Comparison of ENCODE assay signal across 23 cellular contexts in genomic region chr5:50824109-50824508, GRCh38.
"Had no signal": no experiment of that assay in that cellular context is flagged by ENCODE, and none has a peak within 500 bp of the region (broad histone marks: within the 10 kb centered on the region; RNA-seq: fewer than 3 reads in every experiment).

No MANE protein-coding gene starts in this region.

- H3K36me3 ChIP-seq: prostate gland had no signal

- DNase-seq: activated CD4-positive, alpha-beta T cell treated with anti-CD3 and anti-CD28 coated beads for 1 hour; activated CD4-positive, alpha-beta T cell treated with anti-CD3 and anti-CD28 coated beads, Interleukin-2, amount 50 U/mL, for 1 hour; activated CD8-positive, alpha-beta memory T cell treated with anti-CD3 and anti-CD28 coated beads, Interleukin-2, amount 50 U/mL, for 48 hours; activated gamma-delta T cell treated with Interleukin-2 at 50 U/mL for 16 hours; anterior cingulate cortex; body of pancreas; effector CD8-positive, alpha-beta T cell; erythroblast; foreskin fibroblast; heart right ventricle; left colon; lower lobe of right lung; mesendoderm; mucosa of descending colon; spleen; stimulated activated CD4-positive, alpha-beta T cell treated with anti-CD3 and anti-CD28 coated beads, Interleukin-4, amount 100 ng/mL, for 1 hour; stimulated activated naive CD8-positive, alpha-beta T cell treated with anti-CD3 and anti-CD28 coated beads, Interleukin-15, amount 100 ng/mL, for 72 hours; T-helper 9 cell; tibial artery had no signal

- H3K4me1 Mint-ChIP-seq: stimulated activated naive CD8-positive, alpha-beta T cell treated with anti-CD3 and anti-CD28 coated beads, Interleukin-15, amount 100 ng/mL, for 72 hours had no signal

- FAIRE-seq: keratinocyte had no signal

- H3K9me3 Mint-ChIP-seq: activated T-helper 1 cell treated with anti-CD3 and anti-CD28 coated beads, Interleukin-12 subunit alpha, Interleukin-12 subunit beta, Interleukin-2, Interleukin-4 antibody, amounts not matched to agents 30 ng/mL and 10 ng/mL and 1 ng/mL, durations not matched to agents 14 hours and 24 hours and 36 hours; stimulated activated naive CD8-positive, alpha-beta T cell treated with anti-CD3 and anti-CD28 coated beads, Interleukin-15, amount 100 ng/mL, for 72 hours had no signal

- H3K4me3 ChIP-seq: body of pancreas, cardiac muscle cell, heart right ventricle, lower lobe of right lung, mucosa of descending colon, prostate gland, spleen, tibial artery had no signal

- H3K4me3 Mint-ChIP-seq: activated T-helper 1 cell treated with anti-CD3 and anti-CD28 coated beads, Interleukin-12 subunit alpha, Interleukin-12 subunit beta, Interleukin-2, Interleukin-4 antibody, amounts not matched to agents 30 ng/mL and 10 ng/mL and 1 ng/mL, durations not matched to agents 14 hours and 24 hours and 36 hours; stimulated activated naive CD8-positive, alpha-beta T cell treated with anti-CD3 and anti-CD28 coated beads, Interleukin-15, amount 100 ng/mL, for 72 hours had no signal

- H3K4me1 ChIP-seq: body of pancreas, lower lobe of right lung, prostate gland, tibial artery had no signal

- H3K27ac Mint-ChIP-seq: activated T-helper 1 cell treated with anti-CD3 and anti-CD28 coated beads, Interleukin-12 subunit alpha, Interleukin-12 subunit beta, Interleukin-2, Interleukin-4 antibody, amounts not matched to agents 30 ng/mL and 10 ng/mL and 1 ng/mL, durations not matched to agents 14 hours and 24 hours and 36 hours; stimulated activated naive CD8-positive, alpha-beta T cell treated with anti-CD3 and anti-CD28 coated beads, Interleukin-15, amount 100 ng/mL, for 72 hours had no signal

- H3K27ac ChIP-seq: body of pancreas, cardiac muscle cell, lower lobe of right lung, prostate gland, spleen, tibial artery had no signal

- H3K9me3 ChIP-seq: body of pancreas, heart right ventricle, lower lobe of right lung, mucosa of descending colon, prostate gland, spleen, tibial artery had no signal

- ATAC-seq: body of pancreas; left colon; lower lobe of right lung; mucosa of descending colon; stimulated activated naive CD8-positive, alpha-beta T cell treated with anti-CD3 and anti-CD28 coated beads, Interleukin-15, amount 100 ng/mL, for 72 hours had no signal

- H3K27me3 Mint-ChIP-seq: stimulated activated naive CD8-positive, alpha-beta T cell treated with anti-CD3 and anti-CD28 coated beads, Interleukin-15, amount 100 ng/mL, for 72 hours had no signal

- H3K27me3 ChIP-seq: body of pancreas, cardiac muscle cell, heart right ventricle, spleen, tibial artery had no signal
